16 cellular contexts compared by ENCODE assay signal in the genomic region with DNA sequence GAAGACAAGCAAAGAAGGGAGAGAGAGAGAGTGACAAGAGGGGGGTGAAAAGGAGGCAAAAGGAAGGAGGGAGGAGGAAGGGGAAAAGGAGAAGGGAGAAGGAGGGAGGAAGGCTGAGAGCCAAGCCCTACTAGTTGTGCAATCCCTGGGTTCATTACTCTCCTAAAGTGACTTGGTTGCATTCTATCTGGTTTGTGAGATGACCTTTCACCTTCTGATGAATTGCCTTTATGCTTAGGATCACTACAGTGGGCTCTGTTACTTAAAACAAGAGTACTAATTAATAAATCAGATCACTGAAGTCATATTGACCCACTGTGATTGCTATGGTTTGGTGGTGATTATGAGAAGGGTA.
DNase-seq lines count a peak whose midpoint lies in the region; ATAC-seq, FAIRE-seq and TF ChIP-seq lines count a peak whose summit lies in the region.
"Had no signal": no experiment of that assay in that cellular context is flagged by ENCODE, and none has a peak within 500 bp of the region (broad histone marks: within the 10 kb centered on the region; RNA-seq: fewer than 3 reads in every experiment).

No MANE protein-coding gene starts in this region.

- H3K27me3 ChIP-seq in PC-3 (ENCODE audit: low read length): no peaks in the 10 kb centered on the region
- H3K27me3 ChIP-seq in small intestine (ENCODE audit: control insufficient read depth in 2 of 2, insufficient read depth in 2 of 2, low read length in 2 of 2): no peaks in the 10 kb centered on the region
- H3K27me3 ChIP-seq: SJCRH30 had no signal

- no peak overlapping the region for H3K9ac ChIP-seq in PC-3 (ENCODE audit: low read length)

- no TSS peak for BruUV-seq in PC-3 (replicated peaks; lab: Mats Ljungman, UMichigan)

- no peak overlapping the region for H3K27ac ChIP-seq in HEK293 (ENCODE audit: extremely low read depth, low read depth, low read length)
- no peak overlapping the region for H3K27ac ChIP-seq in PC-3 (ENCODE audit: low read length)
- no peak overlapping the region for H3K27ac ChIP-seq in small intestine (ENCODE audit: low read depth in 1 of 2, low read length in 1 of 2)
- H3K27ac ChIP-seq: SJCRH30 had no signal

- peaks cover 0 to 2% of the 10 kb centered on the region in 2 donors for H3K36me3 Mint-ChIP-seq in stimulated activated naive B cell treated with anti-CD40 and anti-IgM and Interleukin-4, amounts not matched to agents 10 μg/mL and 1 μg/mL and 100 μg/mL, for 72 hours

- H3K4me3 ChIP-seq in HEK293 (ENCODE audit: low read depth, low read length) (no peak overlapping the region), PC-3 (ENCODE audit: low read length) (no peak overlapping the region), choroid plexus epithelial cell (ENCODE audit: low read depth, low read length) (no peak overlapping the region), small intestine (ENCODE audit: low read depth in 1 of 2, low read length in 2 of 2) (no peak overlapping the region)
- H3K4me3 ChIP-seq: SJCRH30 had no signal

- H3K4me1 Mint-ChIP-seq in stimulated activated naive B cell treated with anti-CD40 and anti-IgM and Interleukin-4, amounts not matched to agents 10 μg/mL and 1 μg/mL and 100 μg/mL, for 72 hours: peaks cover 8 to 15% of the 10 kb centered on the region in 2 donors

- CTCF ChIA-PET in HEK293 (lab: Yijun Ruan, JAX) (no interaction called here), PC-3 (lab: Charles Lee) (no interaction called here)

- H3K9me3 ChIP-seq in HEK293 (ENCODE audit: control insufficient read depth, insufficient read depth, low read depth, low read length): no peaks in the 10 kb centered on the region; the same call in 1 of the 2 replicates
- no peaks in the 10 kb centered on the region for H3K9me3 ChIP-seq in PC-3 (ENCODE audit: low read length)
- H3K9me3 ChIP-seq in small intestine (ENCODE audit: control insufficient read depth, low read depth): no peaks in the 10 kb centered on the region
- H3K9me3 ChIP-seq: SJCRH30 had no signal

- H3K9me3 Mint-ChIP-seq in stimulated activated naive B cell treated with anti-CD40 and anti-IgM and Interleukin-4, amounts not matched to agents 10 μg/mL and 1 μg/mL and 100 μg/mL, for 72 hours: peaks cover 0 to 2% of the 10 kb centered on the region in 2 donors
- H3K9me3 Mint-ChIP-seq: CD4-positive, alpha-beta T cell had no signal

- no peak for FAIRE-seq in small intestine (lab: Jason Lieb, UNC)

- H3K27ac Mint-ChIP-seq in stimulated activated naive B cell treated with anti-CD40 and anti-IgM and Interleukin-4, amounts not matched to agents 10 μg/mL and 1 μg/mL and 100 μg/mL, for 72 hours: no peak overlapping the region
- H3K27ac Mint-ChIP-seq: B cell; CD4-positive, alpha-beta T cell had no signal

- H3K4me3 Mint-ChIP-seq in stimulated activated naive B cell treated with anti-CD40 and anti-IgM and Interleukin-4, amounts not matched to agents 10 μg/mL and 1 μg/mL and 100 μg/mL, for 72 hours: no peak overlapping the region
- H3K4me3 Mint-ChIP-seq: B cell; CD4-positive, alpha-beta T cell had no signal

- no peaks in the 10 kb centered on the region for H3K79me2 ChIP-seq in PC-3 (ENCODE audit: low read length)

- ATAC-seq in PC-3 (no peak), GM21825 (IDR thresholded peaks at IDR 0.05; ENCODE audit: unreplicated experiment) (no peak)
- ATAC-seq in stimulated activated naive B cell treated with anti-CD40 and anti-IgM and Interleukin-4, amounts not matched to agents 10 μg/mL and 1 μg/mL and 100 μg/mL, for 72 hours (replicated peaks): no peak

- no peak for DNase-seq in PC-3
- DNase-seq in choroid plexus epithelial cell (ENCODE audit: low read depth): peak; percentile 5
- peak; percentile 12 for DNase-seq in small intestine
- no peak for DNase-seq in stimulated activated CD8-positive, alpha-beta memory T cell treated with anti-CD3 and anti-CD28 coated beads, Interleukin-4, amount 100 ng/mL, for 48 hours
- no peak for DNase-seq in stimulated activated naive B cell treated with anti-CD40 and anti-IgM and Interleukin-4, amounts not matched to agents 10 μg/mL and 1 μg/mL and 100 μg/mL, for 72 hours
- DNase-seq: CD4-positive, alpha-beta T cell; KG1; NCI-H1105; NCI-H1694; NCI-H2227 treated with DMSO at 0.1 percent for 48 hours; NCI-H524; OCI-M1; SJCRH30 had no signal

- H3K27me3 Mint-ChIP-seq in stimulated activated naive B cell treated with anti-CD40 and anti-IgM and Interleukin-4, amounts not matched to agents 10 μg/mL and 1 μg/mL and 100 μg/mL, for 72 hours: no peaks in the 10 kb centered on the region
- H3K27me3 Mint-ChIP-seq: CD4-positive, alpha-beta T cell had no signal

- POLR2A ChIA-PET in HEK293 (lab: Yijun Ruan, JAX): no interaction called here
- POLR2A ChIA-PET in PC-3 (lab: Charles Lee; ENCODE audit: unreplicated experiment): no interaction called here

- no peaks in the 10 kb centered on the region for H4K20me1 ChIP-seq in PC-3 (ENCODE audit: low read length)

- H3K9me2 ChIP-seq in PC-3 (replicated peaks; ENCODE audit: low read length): no peaks in the 10 kb centered on the region

- TF ChIP-seq CTCF in HEK293 (tag by site-specific recombination; IDR thresholded peaks at IDR 0.05): no peak
- TF ChIP-seq CTCF in PC-3 (conservative IDR thresholded peaks at IDR 0.05; ENCODE audit: low read depth, low read length): no peak
- no peak for TF ChIP-seq CTCF in choroid plexus epithelial cell (conservative IDR thresholded peaks at IDR 0.05; ENCODE audit: low read depth, low read length)

- H3K4me2 ChIP-seq in PC-3 (ENCODE audit: low read length): no peak overlapping the region

- intact Hi-C loops in PC-3 (cut with micrococcal nuclease): no loop called here

- H2AFZ ChIP-seq in PC-3 (ENCODE audit: low read length): 0 out of 2 replicates have a peak overlapping the region, but pooled peaks have one; percentile 9

- no peaks in the 10 kb centered on the region for H3K36me3 ChIP-seq in HEK293 (ENCODE audit: control insufficient read depth in 2 of 2, insufficient read depth in 1 of 2, low read length in 2 of 2)
- no peaks in the 10 kb centered on the region for H3K36me3 ChIP-seq in PC-3 (ENCODE audit: low read depth, low read length)
- H3K36me3 ChIP-seq in small intestine (ENCODE audit: control insufficient read depth in 2 of 2, insufficient read depth in 2 of 2, low read length in 2 of 2): no peaks in the 10 kb centered on the region
- H3K36me3 ChIP-seq: SJCRH30 had no signal

- no peaks in the 10 kb centered on the region for H3F3A ChIP-seq in PC-3 (ENCODE audit: low read length, unreplicated experiment)

- no peaks in the 10 kb centered on the region for H3K4me1 ChIP-seq in HEK293 (ENCODE audit: control insufficient read depth, insufficient read depth, low read length)
- peaks cover 14% of the 10 kb centered on the region for H3K4me1 ChIP-seq in PC-3 (ENCODE audit: insufficient read depth, low read length)
- no peaks in the 10 kb centered on the region for H3K4me1 ChIP-seq in small intestine (ENCODE audit: control insufficient read depth in 2 of 2, insufficient read depth in 1 of 2, low read depth in 1 of 2, low read length in 1 of 2)
- H3K4me1 ChIP-seq: SJCRH30 had no signal

TF ChIP-seq in HEK293, 187 proteins besides CTCF, POLR2A, EP300 and RAD21:
- TF ChIP-seq ZNF544 (tag by site-specific recombination; IDR thresholded peaks at IDR 0.05) (no peak), PRDM1 (tag by site-specific recombination; IDR thresholded peaks at IDR 0.05) (peak; percentile 57; the same call in 1 of the 2 replicates)
TF ChIP-seq in HEK293: peak in this region for 1.

Comparison
In these comparisons a context has a peak if more than half of its experiments do, and no peak if none do; other contexts are left out.
1. DNase-seq: peak in choroid plexus epithelial cell (single experiment) and small intestine (single experiment); none in PC-3 (single experiment), stimulated activated CD8-positive, alpha-beta memory T cell treated with anti-CD3 and anti-CD28 coated beads, Interleukin-4, amount 100 ng/mL, for 48 hours (single experiment) and stimulated activated naive B cell treated with anti-CD40 and anti-IgM and Interleukin-4, amounts not matched to agents 10 μg/mL and 1 μg/mL and 100 μg/mL, for 72 hours (single experiment).